9 cellular contexts compared by ENCODE assay signal in genomic region chr19:13037161-13037560, GRCh38. TPM values are rescaled to one million over a fixed set of nuclear protein-coding genes. Genes with fewer than 3 reads are reported as not detected.
DNase-seq lines count a peak whose midpoint lies in the region; TF ChIP-seq lines count a peak whose summit lies in the region.
"Had no signal": no experiment of that assay in that cellular context is flagged by ENCODE, and none has a peak within 500 bp of the region (broad histone marks: within the 10 kb centered on the region; RNA-seq: fewer than 3 reads in every experiment).

No MANE protein-coding gene starts in this region.

- H3K27ac ChIP-seq in adipose tissue (ENCODE audit: low read depth, low read length) (peak overlapping the region; percentile 83), suprapubic skin (peak overlapping the region; percentile 90), ovary (peak overlapping the region in 1 of 2 donors; percentile 11)
- H3K27ac ChIP-seq: HL-60 had no signal

- in situ Hi-C loops in GM13977 (cut with MboI; ENCODE audit: low pct_unique_long_range_greater_than_20kb, low sequenced_read_pairs, unreplicated experiment) = no loop called here

- peak; percentile 69 for DNase-seq in HPDE6-E6E7 (ENCODE audit: extremely low spot score)
- peak; percentile 89 for DNase-seq in hepatic stellate cell (ENCODE audit: low spot score)
- DNase-seq in suprapubic skin (ENCODE audit: low spot score in 2 of 2) = no peak
- no peak for DNase-seq in NCI-H2081 treated with DMSO at 0.1 percent for 48 hours (lab: John Stamatoyannopoulos, UW)
- no peak for DNase-seq in activated T-cell treated with anti-CD3 and anti-CD28 coated beads, Interleukin-2, amount 50 U/mL, for 1 hour
- DNase-seq in ovary = no peak
- no peak for DNase-seq in GM13977 (ENCODE audit: low spot score)

- no peaks in the 10 kb centered on the region for H3K36me3 ChIP-seq in suprapubic skin
- H3K36me3 ChIP-seq in ovary = no peaks in the 10 kb centered on the region

- no peaks in the 10 kb centered on the region for H3K27me3 ChIP-seq in suprapubic skin
- no peaks in the 10 kb centered on the region for H3K27me3 ChIP-seq in ovary

- TF ChIP-seq EP300 in suprapubic skin (IDR thresholded peaks at IDR 0.05) = no peak
- TF ChIP-seq EP300 in ovary (IDR thresholded peaks at IDR 0.05) = no peak

- H3K4me1 ChIP-seq in suprapubic skin (peaks cover 97% of the 10 kb centered on the region), ovary (ENCODE audit: insufficient read depth) (peaks cover 44% of the 10 kb centered on the region)

- intact Hi-C loops in ovary (cut with DNase I) = no loop called here

- TF ChIP-seq POLR2A in suprapubic skin (IDR thresholded peaks at IDR 0.05) = no peak
- no peak for TF ChIP-seq POLR2A in ovary (IDR thresholded peaks at IDR 0.05)

- no peak for TF ChIP-seq CTCF in suprapubic skin (IDR thresholded peaks at IDR 0.05)
- TF ChIP-seq CTCF in ovary (IDR thresholded peaks at IDR 0.05) = no peak
- no peak for TF ChIP-seq CTCF in GM13977 (IDR thresholded peaks at IDR 0.05; ENCODE audit: extremely low read depth, insufficient read depth, missing control alignments)

- H3K9me3 ChIP-seq in suprapubic skin = no peaks in the 10 kb centered on the region
- no peaks in the 10 kb centered on the region for H3K9me3 ChIP-seq in ovary

- 37 to 74% (median 39%) methylated on average over 7 of the region's 7 CpGs for WGBS in adipose tissue, 3 donors
- 22% methylated on average over 7 of the region's 7 CpGs for WGBS in suprapubic skin
- 42 to 50% (median 43%) methylated on average over 7 of the region's 7 CpGs for WGBS in ovary, 3 donors

- no peak overlapping the region for H3K4me3 ChIP-seq in suprapubic skin
- no peak overlapping the region for H3K4me3 ChIP-seq in ovary

RNA-seq across cellular contexts. Expression of gene NFIX, which starts 41.9 kb away (rescaled TPM):
- polyA plus RNA-seq in adipose tissue (10 to 100 TPM; 12.3 to 88.6 (median 77.6) TPM), ovary (10 to 100 TPM; 76.9 to 82.2 TPM)
- total RNA-seq in suprapubic skin (100 to 1,000 TPM; 126 to 223 (median 176) TPM), ovary (100 to 1,000 TPM in 5 of 7 donors, 10 to 100 TPM in 2; 30.3 to 256 (median 223) TPM)

Comparison
In these comparisons a context has a peak if more than half of its experiments do, and no peak if none do; other contexts are left out.
1. DNase-seq: peak in HPDE6-E6E7 (single experiment) and hepatic stellate cell (single experiment); none in suprapubic skin (0 of 2), NCI-H2081 treated with DMSO at 0.1 percent for 48 hours (single experiment), activated T-cell treated with anti-CD3 and anti-CD28 coated beads, Interleukin-2, amount 50 U/mL, for 1 hour (single experiment), ovary (0 of 5) and GM13977 (single experiment).